24 cellular contexts compared by ENCODE assay signal in the genomic region with DNA sequence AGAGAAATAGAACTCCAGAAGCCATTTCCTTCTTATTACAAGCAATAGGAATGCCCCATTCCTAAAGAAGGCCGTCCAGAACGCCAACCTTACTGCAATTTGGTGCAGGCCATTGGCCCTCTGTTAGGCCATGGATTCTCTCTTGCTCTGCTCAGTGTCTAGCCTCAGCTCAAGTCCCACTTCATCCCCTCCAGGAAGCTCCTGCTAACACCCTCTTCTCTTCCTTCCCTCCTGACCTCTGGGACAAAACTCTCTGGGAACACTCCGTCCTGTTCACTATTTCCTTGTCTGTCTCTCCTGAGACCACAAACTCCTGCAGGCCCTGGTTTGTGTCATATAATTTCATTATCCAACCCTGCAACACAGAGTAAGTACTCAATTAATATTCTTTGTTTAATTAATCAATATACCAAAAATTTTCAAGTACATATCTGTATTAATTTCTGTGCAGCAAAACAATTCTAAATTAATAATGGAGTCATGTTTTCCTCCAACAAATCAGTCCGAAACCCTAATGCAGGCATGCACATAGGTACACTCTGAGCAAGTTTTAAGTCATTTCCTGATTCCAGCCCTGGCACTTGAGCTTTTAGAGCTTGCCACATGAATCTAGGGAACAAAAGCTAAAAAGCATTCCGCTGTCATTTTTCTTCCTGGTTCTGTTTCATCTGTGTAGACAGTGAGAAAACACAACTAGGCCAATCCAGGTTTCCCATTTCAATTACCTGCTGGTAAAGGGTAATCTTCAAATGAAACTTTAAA.
A peak's percentile ranks its signal among the peaks of the same experiment; 100 is the strongest.
DNase-seq lines count a peak whose midpoint lies in the region; ATAC-seq, FAIRE-seq and TF ChIP-seq lines count a peak whose summit lies in the region.
"Had no signal": no experiment of that assay in that cellular context is flagged by ENCODE, and none has a peak within 500 bp of the region (broad histone marks: within the 10 kb centered on the region; RNA-seq: fewer than 3 reads in every experiment).

No MANE protein-coding gene starts in this region.

- DNase-seq in HepG2 (ENCODE audit: low spot score) (no peak), astrocyte of the hippocampus (ENCODE audit: low read depth, low spot score) (peak; percentile 10), left lung (no peak), HAP-1 (ENCODE audit: low spot score in 2 of 2) (no peak), GF-D8 (lab: John Stamatoyannopoulos, UW) (no peak), Peyer's patch (no peak)
- DNase-seq: activated CD4-positive, alpha-beta memory T cell treated with anti-CD3 and anti-CD28 coated beads, Interleukin-2, amount 10 ng/mL, durations not matched to agents 7 days and 5 days; activated CD4-positive, CD25-positive, alpha-beta regulatory T cell; activated naive CD4-positive, alpha-beta T cell treated with anti-CD3 and anti-CD28 coated beads, Interleukin-2, amount 10 ng/mL, durations not matched to agents 7 days and 5 days; activated T-cell treated with anti-CD3 and anti-CD28 coated beads, Interleukin-2, amount 50 U/mL, for 1 hour; CD4-positive, alpha-beta T cell; endodermal cell; foreskin fibroblast; kidney glomerular epithelial cell; NCI-H2081; NCI-H748 treated with DMSO at 0.1 percent for 48 hours; PC-9; psoas muscle; substantia nigra had no signal

- TF ChIP-seq EP300 in HepG2 (IDR thresholded peaks at IDR 0.05; ENCODE audit: low read depth in 2 of 2, low read length in 2 of 2) = no peak
- no peak for TF ChIP-seq EP300 in HepG2 (CRISPR knock-in tag; IDR thresholded peaks at IDR 0.05; ENCODE audit: borderline replicate concordance)

- no peaks in the 10 kb centered on the region for H3K79me2 ChIP-seq in HepG2 (ENCODE audit: insufficient read depth, low read length)

- no TSS peak for BruUV-seq in HepG2 (replicated peaks; lab: Mats Ljungman, UMichigan)

- TF ChIP-seq RAD21 in liver (IDR thresholded peaks at IDR 0.05) = no peak
- TF ChIP-seq RAD21 in HepG2 (CRISPR knock-in tag; IDR thresholded peaks at IDR 0.05) = no peak

- TF ChIP-seq CTCF in liver (IDR thresholded peaks at IDR 0.05; ENCODE audit: low read depth, low read length, missing input control) = no peak
- TF ChIP-seq CTCF in HepG2 (CRISPR knock-in tag; IDR thresholded peaks at IDR 0.05) = no peak
- no peak for TF ChIP-seq CTCF in left lung (IDR thresholded peaks at IDR 0.05)
- no peak for TF ChIP-seq CTCF in Peyer's patch (IDR thresholded peaks at IDR 0.05)

- CTCF ChIA-PET in HepG2 (lab: Yijun Ruan, JAX; ENCODE audit: low intra/inter-chr PET ratio, low total read pairs) = no interaction called here

- no peak overlapping the region for H3K4me2 ChIP-seq in HepG2 (ENCODE audit: low read depth, low read length)
- H3K4me2 ChIP-seq: KMS-11, neural progenitor cell, PC-9 had no signal

- no peak for ATAC-seq in HepG2
- ATAC-seq in left lung = peak; percentile 64
- ATAC-seq in HG03439 (IDR thresholded peaks at IDR 0.05; ENCODE audit: unreplicated experiment) = no peak
- ATAC-seq: psoas muscle had no signal

- intact Hi-C loops in HepG2 (cut with micrococcal nuclease; ENCODE audit: unreplicated experiment) (no loop called here), left lung (cut with DNase I) (no loop called here)

- no peak overlapping the region for H3K9ac ChIP-seq in liver (ENCODE audit: low read depth in 1 of 2, low read length in 2 of 2)
- no peak overlapping the region for H3K9ac ChIP-seq in HepG2 (ENCODE audit: insufficient read depth, low read depth, low read length)
- H3K9ac ChIP-seq: KMS-11, neural progenitor cell had no signal

- no peak overlapping the region for H2AFZ ChIP-seq in HepG2 (ENCODE audit: low read length)
- H2AFZ ChIP-seq: neural progenitor cell, PC-9 had no signal

- no peaks in the 10 kb centered on the region for H3K4me1 ChIP-seq in liver (ENCODE audit: control insufficient read depth in 4 of 4, insufficient read depth in 4 of 4, low read length in 3 of 4)
- no peaks in the 10 kb centered on the region for H3K4me1 ChIP-seq in HepG2 (ENCODE audit: insufficient read depth, low read length)
- no peaks in the 10 kb centered on the region for H3K4me1 ChIP-seq in left lung
- no peaks in the 10 kb centered on the region for H3K4me1 ChIP-seq in HAP-1
- H3K4me1 ChIP-seq in Peyer's patch = no peaks in the 10 kb centered on the region
- H3K4me1 ChIP-seq: neural progenitor cell, psoas muscle had no signal

- in situ Hi-C loops in HepG2 (cut with HindIII; ENCODE audit: extremely low pct_ligation_motif_present, low pct_unique_long_range_greater_than_20kb) = no loop called here
- in situ Hi-C loops in HAP-1 (cut with MboI; ENCODE audit: low sequenced_read_pairs) = no loop called here

- H3K27ac ChIP-seq in liver (ENCODE audit: low read depth in 1 of 2, low read length in 2 of 2) (no peak overlapping the region), HepG2 (ENCODE audit: extremely low read length, insufficient read depth, low read length) (no peak overlapping the region), left lung (no peak overlapping the region), Peyer's patch (no peak overlapping the region)
- H3K27ac ChIP-seq: KMS-11, neural progenitor cell, PC-9, psoas muscle had no signal

- TF ChIP-seq POLR2A in HepG2 (IDR thresholded peaks at IDR 0.05; ENCODE audit: insufficient read depth in 1 of 2, low read depth in 2 of 2, low read length in 2 of 2) = no peak
- TF ChIP-seq POLR2A in Peyer's patch (IDR thresholded peaks at IDR 0.05) = no peak

- FAIRE-seq in HepG2 (lab: Jason Lieb, UNC) = no peak
- FAIRE-seq: colon had no signal

- no peaks in the 10 kb centered on the region for H4K20me1 ChIP-seq in HepG2 (ENCODE audit: insufficient read depth, low read length)

- H3K9me3 ChIP-seq in liver (ENCODE audit: control insufficient read depth in 4 of 4, low read length in 3 of 4) (no peaks in the 10 kb centered on the region), HepG2 (ENCODE audit: low read length) (no peaks in the 10 kb centered on the region), left lung (no peaks in the 10 kb centered on the region), HAP-1 (no peaks in the 10 kb centered on the region), Peyer's patch (no peaks in the 10 kb centered on the region)
- H3K9me3 ChIP-seq: psoas muscle had no signal

- H3K36me3 ChIP-seq in liver (ENCODE audit: control insufficient read depth in 4 of 4, insufficient read depth in 3 of 4, low read depth in 1 of 4, low read length in 3 of 4) (no peaks in the 10 kb centered on the region), HepG2 (replicated peaks in 1 of 2; ENCODE audit: control insufficient read depth in 1 of 2, insufficient read depth in 2 of 2, low read length in 2 of 2) (no peaks in the 10 kb centered on the region), left lung (no peaks in the 10 kb centered on the region), HAP-1 (replicated peaks) (no peaks in the 10 kb centered on the region), Peyer's patch (no peaks in the 10 kb centered on the region)
- H3K36me3 ChIP-seq: neural progenitor cell had no signal

- 85% methylated on average over 5 of the region's 5 CpGs for WGBS in liver
- 64% methylated on average over 5 of the region's 5 CpGs for WGBS in HepG2 (ENCODE audit: low lambda C conversion rate)

- POLR2A ChIA-PET in HepG2 (lab: Yijun Ruan, JAX) = no interaction called here

- H3K4me3 ChIP-seq in liver (ENCODE audit: low read depth in 1 of 3, low read length in 3 of 3) = no peak overlapping the region
- H3K4me3 ChIP-seq in HepG2 (replicated peaks in 1 of 3; ENCODE audit: insufficient read depth in 1 of 3, low read depth in 2 of 3, low read length in 3 of 3) = no peak overlapping the region
- H3K4me3 ChIP-seq in left lung = no peak overlapping the region
- no peak overlapping the region for H3K4me3 ChIP-seq in HAP-1
- no peak overlapping the region for H3K4me3 ChIP-seq in Peyer's patch
- H3K4me3 ChIP-seq: neural progenitor cell, PC-9, psoas muscle had no signal

- no peaks in the 10 kb centered on the region for H3K27me3 ChIP-seq in liver (ENCODE audit: control insufficient read depth in 4 of 4, insufficient read depth in 4 of 4, low read length in 3 of 4)
- no peaks in the 10 kb centered on the region; a peak in 1 of 5 replicates for H3K27me3 ChIP-seq in HepG2 (ENCODE audit: control insufficient read depth in 1 of 2, insufficient read depth in 2 of 2, low read length in 2 of 2)
- H3K27me3 ChIP-seq in left lung = no peaks in the 10 kb centered on the region
- no peaks in the 10 kb centered on the region for H3K27me3 ChIP-seq in HAP-1 (ENCODE audit: low read depth)
- no peaks in the 10 kb centered on the region for H3K27me3 ChIP-seq in Peyer's patch
- H3K27me3 ChIP-seq: neural progenitor cell had no signal

TF ChIP-seq in liver, 16 proteins besides CTCF, POLR2A, EP300 and RAD21:
- TF ChIP-seq EGR1 (IDR thresholded peaks at IDR 0.05; ENCODE audit: low read depth in 2 of 2) (no peak), NR2F2 (IDR thresholded peaks at IDR 0.05) (peak; percentile 32), JUND (IDR thresholded peaks at IDR 0.05) (no peak), FOXA2 (IDR thresholded peaks at IDR 0.05) (no peak)

TF ChIP-seq in HepG2, 621 proteins besides CTCF, POLR2A, EP300 and RAD21:
- no peak for TF ChIP-seq ZNF253 (CRISPR knock-in tag; IDR thresholded peaks at IDR 0.05; ENCODE audit: borderline replicate concordance)
- TF ChIP-seq BORCS8-MEF2B (CRISPR knock-in tag; IDR thresholded peaks at IDR 0.05) = no peak
- TF ChIP-seq ZNF644 (CRISPR knock-in tag; IDR thresholded peaks at IDR 0.05; ENCODE audit: low read depth) = no peak
- no peak for TF ChIP-seq ZNF460 (CRISPR knock-in tag; IDR thresholded peaks at IDR 0.05; ENCODE audit: borderline replicate concordance)
- TF ChIP-seq ZNF468 (CRISPR knock-in tag; IDR thresholded peaks at IDR 0.05) = no peak
- no peak for TF ChIP-seq NR2F6 (IDR thresholded peaks at IDR 0.05)
- TF ChIP-seq NR2F6 (CRISPR knock-in tag; IDR thresholded peaks at IDR 0.05) = no peak
- TF ChIP-seq ZFP90 (CRISPR knock-in tag; IDR thresholded peaks at IDR 0.05; ENCODE audit: borderline replicate concordance) = no peak
- no peak for TF ChIP-seq NAIF1 (CRISPR knock-in tag; IDR thresholded peaks at IDR 0.05; ENCODE audit: borderline replicate concordance)
- TF ChIP-seq CENPBD1 (CRISPR knock-in tag; IDR thresholded peaks at IDR 0.05; ENCODE audit: borderline replicate concordance, low read depth) = no peak
- no peak for TF ChIP-seq ZNF382 (CRISPR knock-in tag; IDR thresholded peaks at IDR 0.05; ENCODE audit: borderline replicate concordance)
- no peak for TF ChIP-seq ZNF136 (CRISPR knock-in tag; IDR thresholded peaks at IDR 0.05; ENCODE audit: low read depth)
- no peak for TF ChIP-seq POLR2AphosphoS5 (IDR thresholded peaks at IDR 0.05; ENCODE audit: low read depth, low read length)
- no peak for TF ChIP-seq HNRNPUL1 (IDR thresholded peaks at IDR 0.05; ENCODE audit: low read depth, low read length)
- no peak for TF ChIP-seq ZBTB38 (CRISPR knock-in tag; IDR thresholded peaks at IDR 0.05)
- no peak for TF ChIP-seq ZNF124 (CRISPR knock-in tag; IDR thresholded peaks at IDR 0.05)
- no peak for TF ChIP-seq NKX3-1 (CRISPR knock-in tag; IDR thresholded peaks at IDR 0.05)
